In genomic region chr6:87029711-87030314, GRCh38 we compare ENCODE assay signal across 8 cellular contexts.
DNase-seq lines count a peak whose midpoint lies in the region; ATAC-seq and TF ChIP-seq lines count a peak whose summit lies in the region.

No MANE protein-coding gene starts in this region.

- H3K9ac ChIP-seq in DND-41 (ENCODE audit: low read depth, low read length), result no peak overlapping the region

- no peak overlapping the region for H2AFZ ChIP-seq in DND-41 (ENCODE audit: low read depth, low read length)

- H3K27ac ChIP-seq in DND-41 (ENCODE audit: low read length) (no peak overlapping the region), RWPE2 (ENCODE audit: poor library complexity, severe bottlenecking) (no peak overlapping the region), stomach (no peak overlapping the region)

- DNase-seq in DND-41 (no peak), HuH-7 (ENCODE audit: low spot score) (peak; percentile 30), RWPE2 (ENCODE audit: low spot score) (no peak), foreskin fibroblast (peak; percentile 46 to 76), stomach (no peak), GOT3 (lab: John Stamatoyannopoulos, UW) (no peak)
- DNase-seq in activated CD4-positive, CD25-positive, alpha-beta regulatory T cell (lab: John Stamatoyannopoulos, UW), result no peak

- ATAC-seq in DND-41 (ENCODE audit: insufficient read depth, low read depth), result 0 out of 3 replicates have a peak, but pooled peaks have one; percentile 45
- peak; percentile 40; the same call in 1 of the 3 replicates for ATAC-seq in RWPE2 (ENCODE audit: low read depth)
- no peak for ATAC-seq in GM18907 (IDR thresholded peaks at IDR 0.05; ENCODE audit: unreplicated experiment)

- WGBS in stomach, 5 donors, result 53 to 68% (median 64%) methylated on average over 3 of the region's 3 CpGs

- H3K9me3 ChIP-seq in DND-41 (ENCODE audit: insufficient read depth, low read length, severe bottlenecking), result no peaks in the 10 kb centered on the region
- no peaks in the 10 kb centered on the region for H3K9me3 ChIP-seq in RWPE2 (ENCODE audit: severe bottlenecking)
- no peaks in the 10 kb centered on the region for H3K9me3 ChIP-seq in stomach

- H4K20me1 ChIP-seq in DND-41 (ENCODE audit: insufficient read depth, low read length), result no peaks in the 10 kb centered on the region

- no peaks in the 10 kb centered on the region for H3K36me3 ChIP-seq in DND-41 (ENCODE audit: insufficient read depth, low read length)
- no peaks in the 10 kb centered on the region for H3K36me3 ChIP-seq in RWPE2 (ENCODE audit: low read depth)
- H3K36me3 ChIP-seq in stomach, result no peaks in the 10 kb centered on the region

- H3K4me1 ChIP-seq in DND-41 (ENCODE audit: insufficient read depth, low read length), result no peaks in the 10 kb centered on the region
- H3K4me1 ChIP-seq in RWPE2 (ENCODE audit: insufficient read depth, poor library complexity, severe bottlenecking), result no peaks in the 10 kb centered on the region
- no peaks in the 10 kb centered on the region for H3K4me1 ChIP-seq in stomach

- H3K4me3 ChIP-seq in DND-41 (ENCODE audit: low read depth in 1 of 2, low read length in 2 of 2), result no peak overlapping the region
- H3K4me3 ChIP-seq in RWPE2 (ENCODE audit: severe bottlenecking), result no peak overlapping the region
- no peak overlapping the region for H3K4me3 ChIP-seq in foreskin fibroblast (ENCODE audit: low read depth in 1 of 2, low read length in 2 of 2)
- no peak overlapping the region for H3K4me3 ChIP-seq in stomach

- H3K27me3 ChIP-seq in DND-41 (ENCODE audit: insufficient read depth, low read length, poor library complexity) (peaks cover 9% of the 10 kb centered on the region), RWPE2 (ENCODE audit: insufficient read depth, poor library complexity, severe bottlenecking) (no peaks in the 10 kb centered on the region), stomach (no peaks in the 10 kb centered on the region)

- no peak for TF ChIP-seq POLR2A in stomach (IDR thresholded peaks at IDR 0.05)

- intact Hi-C loops in stomach (cut with DNase I; ENCODE audit: low total_unique reads), result no loop called here

- TF ChIP-seq CTCF in DND-41 (IDR thresholded peaks at IDR 0.05; ENCODE audit: borderline replicate concordance, extremely low read depth, low read length, poor library complexity, severe bottlenecking), result peak; percentile 69
- peak; percentile 80 for TF ChIP-seq CTCF in RWPE2 (IDR thresholded peaks at IDR 0.05; ENCODE audit: poor library complexity, severe bottlenecking)
- peak; percentile 62 for TF ChIP-seq CTCF in foreskin fibroblast (IDR thresholded peaks at IDR 0.05; ENCODE audit: low read depth, low read length)
- TF ChIP-seq CTCF in stomach (IDR thresholded peaks at IDR 0.05), result peak in 4 of 7 experiments; percentile 22 to 61 (median 53)

- no peaks in the 10 kb centered on the region for H3K79me2 ChIP-seq in DND-41 (ENCODE audit: insufficient read depth, low read length)

- no peak for TF ChIP-seq EP300 in stomach (IDR thresholded peaks at IDR 0.05)

- no peak overlapping the region for H3K4me2 ChIP-seq in DND-41 (ENCODE audit: insufficient read depth, low read length)

Comparison
In these comparisons a context has a peak if more than half of its experiments do, and no peak if none do; other contexts are left out.
1. DNase-seq: peak in HuH-7 (single experiment) and foreskin fibroblast (2 of 2); none in DND-41 (single experiment), RWPE2 (single experiment), stomach (single experiment), activated CD4-positive, CD25-positive, alpha-beta regulatory T cell (0 of 4) and GOT3 (single experiment).
2. Peak in every context shown above with its lines, with median percentiles within 50 percentile points of each other: CTCF ChIP-seq.